In the genomic region with DNA sequence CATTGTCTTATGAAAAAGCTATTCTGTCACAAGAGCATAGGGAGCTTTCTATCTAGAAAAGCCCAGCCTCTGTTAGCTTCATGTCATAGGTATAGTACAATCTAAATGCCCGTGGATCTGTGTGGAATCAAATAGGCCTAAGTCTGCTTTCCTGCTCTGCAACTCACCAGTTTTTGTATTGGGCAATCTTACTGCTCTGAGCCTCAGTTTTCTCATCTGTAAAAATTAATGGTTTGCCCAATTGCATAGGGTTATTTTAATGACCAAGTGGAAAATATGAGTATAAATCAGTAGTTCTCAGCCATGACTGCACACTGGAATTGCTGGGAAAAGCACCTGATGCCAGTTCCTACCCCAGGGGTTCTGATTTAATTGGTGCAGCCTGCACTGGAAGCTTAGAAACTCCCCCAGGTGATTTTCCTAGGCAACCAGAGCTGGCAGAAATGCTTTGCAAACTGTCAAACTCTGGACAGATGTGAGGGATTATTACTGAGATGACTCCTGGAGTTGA, we compare ENCODE assay signal across 15 cellular contexts.
A peak's percentile ranks its signal among the peaks of the same experiment; 100 is the strongest.
DNase-seq lines count a peak whose midpoint lies in the region; ATAC-seq and TF ChIP-seq lines count a peak whose summit lies in the region.
"Had no signal": no experiment of that assay in that cellular context is flagged by ENCODE, and none has a peak within 500 bp of the region (broad histone marks: within the 10 kb centered on the region; RNA-seq: fewer than 3 reads in every experiment).

No MANE protein-coding gene starts in this region.

- no peak for ATAC-seq in GM23338
- ATAC-seq in GM21825 (IDR thresholded peaks at IDR 0.05; ENCODE audit: unreplicated experiment), result no peak
- ATAC-seq in GM18517 (IDR thresholded peaks at IDR 0.05; ENCODE audit: unreplicated experiment), result no peak
- ATAC-seq: CD8-positive, alpha-beta T cell had no signal

- H3K27ac ChIP-seq in GM23338 (ENCODE audit: low read depth), result no peak overlapping the region
- H3K27ac ChIP-seq in mesendoderm (ENCODE audit: low read depth, low read length), result no peak overlapping the region
- H3K27ac ChIP-seq: BLaER1 had no signal

- H3K18ac ChIP-seq in mesendoderm (ENCODE audit: low read length), result no peak overlapping the region

- no peaks in the 10 kb centered on the region for H3K79me1 ChIP-seq in mesendoderm (ENCODE audit: low read length)

- H3K4me2 ChIP-seq in GM23338 (0 out of 2 replicates have a peak overlapping the region, but pooled peaks have one; percentile 27), mesendoderm (ENCODE audit: low read length) (no peak overlapping the region)
- H3K4me2 ChIP-seq: BLaER1 had no signal

- H3K9me3 Mint-ChIP-seq in GM23338, result no peaks in the 10 kb centered on the region
- H3K9me3 Mint-ChIP-seq: CD8-positive, alpha-beta T cell; H9; IgD-negative memory B cell had no signal

- H3K27me3 ChIP-seq in GM23338 (ENCODE audit: insufficient read depth) (no peaks in the 10 kb centered on the region), mesendoderm (ENCODE audit: insufficient read depth, low read length, poor library complexity) (no peaks in the 10 kb centered on the region)
- H3K27me3 ChIP-seq: BLaER1 had no signal

- no peak overlapping the region for H3K9ac ChIP-seq in mesendoderm (ENCODE audit: low read length)
- H3K9ac ChIP-seq: BLaER1 had no signal

- no peaks in the 10 kb centered on the region for H3K36me3 Mint-ChIP-seq in GM23338 (ENCODE audit: low read depth)
- H3K36me3 Mint-ChIP-seq: CD8-positive, alpha-beta T cell; IgD-negative memory B cell had no signal

- TF ChIP-seq CTCF in GM23338 (conservative IDR thresholded peaks at IDR 0.05; ENCODE audit: low read depth in 2 of 2), result no peak

- no peaks in the 10 kb centered on the region for H3F3A ChIP-seq in GM23338 (replicated peaks; ENCODE audit: low read depth)

- H2BK15ac ChIP-seq in mesendoderm (replicated peaks; ENCODE audit: low read depth), result no peak overlapping the region

- H3K27ac Mint-ChIP-seq in GM23338, result no peak overlapping the region
- H3K27ac Mint-ChIP-seq: CD8-positive, alpha-beta T cell; IgD-negative memory B cell had no signal

- H4K8ac ChIP-seq in mesendoderm (ENCODE audit: low read depth, low read length), result no peak overlapping the region

- H2BK120ac ChIP-seq in mesendoderm (ENCODE audit: low read depth, low read length), result peak overlapping the region; percentile 45

- H3K4me3 Mint-ChIP-seq in GM23338, result no peak overlapping the region
- H3K4me3 Mint-ChIP-seq: CD8-positive, alpha-beta T cell; H9; IgD-negative memory B cell had no signal

- no peak overlapping the region for H2BK5ac ChIP-seq in mesendoderm (ENCODE audit: low read length)

- H3K56ac ChIP-seq in mesendoderm (ENCODE audit: low read length), result no peak overlapping the region

- H3K4ac ChIP-seq in mesendoderm (ENCODE audit: low read depth, low read length), result no peak overlapping the region

- H3K23ac ChIP-seq in mesendoderm (ENCODE audit: low read length), result no peak overlapping the region

- no CpG with 5 or more reads among the region's 1 CpG for WGBS in mesendoderm (ENCODE audit: extremely low coverage, insufficient coverage, low lambda C conversion rate)

- H3K4me1 Mint-ChIP-seq in GM23338, result peaks cover 12% of the 10 kb centered on the region

- H3K36me3 ChIP-seq in GM23338 (ENCODE audit: insufficient read depth) (no peaks in the 10 kb centered on the region), mesendoderm (ENCODE audit: control insufficient read depth, insufficient read depth, low read length) (no peaks in the 10 kb centered on the region)
- H3K36me3 ChIP-seq: BLaER1 had no signal

- no peak overlapping the region for H4K5ac ChIP-seq in mesendoderm (ENCODE audit: low read length)

- no peaks in the 10 kb centered on the region for H3K79me2 ChIP-seq in GM23338 (replicated peaks; ENCODE audit: insufficient read depth)
- no peaks in the 10 kb centered on the region for H3K79me2 ChIP-seq in mesendoderm (ENCODE audit: control insufficient read depth, insufficient read depth, low read length)

- H3K9me2 ChIP-seq in GM23338 (ENCODE audit: insufficient read depth), result no peaks in the 10 kb centered on the region; the same call in none of the 2 replicates

- H4K20me1 ChIP-seq in GM23338 (replicated peaks; ENCODE audit: insufficient read depth), result no peaks in the 10 kb centered on the region
- H4K20me1 ChIP-seq: BLaER1 had no signal

- DNase-seq in NCI-H1417 (lab: John Stamatoyannopoulos, UW), result peak in 2 of 3 experiments; percentile 35 to 69
- no peak for DNase-seq in NCI-H1417 treated with DMSO at 0.1 percent for 48 hours (lab: John Stamatoyannopoulos, UW)
- DNase-seq in GM23338 (ENCODE audit: low spot score), result no peak
- no peak for DNase-seq in mesendoderm
- DNase-seq in LoVo (ENCODE audit: low spot score), result no peak
- DNase-seq: 8988T; CD8-positive, alpha-beta T cell; DMS153; DMS79; GDM1; H9 had no signal

- peak overlapping the region; percentile 73; the same call in 1 of the 2 replicates for H2AFZ ChIP-seq in GM23338

- peaks cover 2% of the 10 kb centered on the region for H3K27me3 Mint-ChIP-seq in GM23338 (ENCODE audit: insufficient read depth, low read depth, poor library complexity)
- H3K27me3 Mint-ChIP-seq: IgD-negative memory B cell had no signal

- H3K4me3 ChIP-seq in GM23338, result no peak overlapping the region
- H3K4me3 ChIP-seq in mesendoderm (ENCODE audit: low read length), result no peak overlapping the region
- H3K4me3 ChIP-seq: BLaER1 had no signal

- no peak overlapping the region for H2AK5ac ChIP-seq in mesendoderm (ENCODE audit: low read length)

- H3K4me1 ChIP-seq in GM23338 (ENCODE audit: insufficient read depth), result peaks cover 14% of the 10 kb centered on the region
- no peaks in the 10 kb centered on the region for H3K4me1 ChIP-seq in mesendoderm (ENCODE audit: control insufficient read depth, low read depth, low read length)
- H3K4me1 ChIP-seq: BLaER1 had no signal

TF ChIP-seq in GM23338, 12 proteins besides CTCF, POLR2A, EP300 and RAD21:
- TF ChIP-seq CREB1 (CRISPR knock-in tag; IDR thresholded peaks at IDR 0.05; ENCODE audit: low read depth), result no peak
- TF ChIP-seq, protein P1, sequence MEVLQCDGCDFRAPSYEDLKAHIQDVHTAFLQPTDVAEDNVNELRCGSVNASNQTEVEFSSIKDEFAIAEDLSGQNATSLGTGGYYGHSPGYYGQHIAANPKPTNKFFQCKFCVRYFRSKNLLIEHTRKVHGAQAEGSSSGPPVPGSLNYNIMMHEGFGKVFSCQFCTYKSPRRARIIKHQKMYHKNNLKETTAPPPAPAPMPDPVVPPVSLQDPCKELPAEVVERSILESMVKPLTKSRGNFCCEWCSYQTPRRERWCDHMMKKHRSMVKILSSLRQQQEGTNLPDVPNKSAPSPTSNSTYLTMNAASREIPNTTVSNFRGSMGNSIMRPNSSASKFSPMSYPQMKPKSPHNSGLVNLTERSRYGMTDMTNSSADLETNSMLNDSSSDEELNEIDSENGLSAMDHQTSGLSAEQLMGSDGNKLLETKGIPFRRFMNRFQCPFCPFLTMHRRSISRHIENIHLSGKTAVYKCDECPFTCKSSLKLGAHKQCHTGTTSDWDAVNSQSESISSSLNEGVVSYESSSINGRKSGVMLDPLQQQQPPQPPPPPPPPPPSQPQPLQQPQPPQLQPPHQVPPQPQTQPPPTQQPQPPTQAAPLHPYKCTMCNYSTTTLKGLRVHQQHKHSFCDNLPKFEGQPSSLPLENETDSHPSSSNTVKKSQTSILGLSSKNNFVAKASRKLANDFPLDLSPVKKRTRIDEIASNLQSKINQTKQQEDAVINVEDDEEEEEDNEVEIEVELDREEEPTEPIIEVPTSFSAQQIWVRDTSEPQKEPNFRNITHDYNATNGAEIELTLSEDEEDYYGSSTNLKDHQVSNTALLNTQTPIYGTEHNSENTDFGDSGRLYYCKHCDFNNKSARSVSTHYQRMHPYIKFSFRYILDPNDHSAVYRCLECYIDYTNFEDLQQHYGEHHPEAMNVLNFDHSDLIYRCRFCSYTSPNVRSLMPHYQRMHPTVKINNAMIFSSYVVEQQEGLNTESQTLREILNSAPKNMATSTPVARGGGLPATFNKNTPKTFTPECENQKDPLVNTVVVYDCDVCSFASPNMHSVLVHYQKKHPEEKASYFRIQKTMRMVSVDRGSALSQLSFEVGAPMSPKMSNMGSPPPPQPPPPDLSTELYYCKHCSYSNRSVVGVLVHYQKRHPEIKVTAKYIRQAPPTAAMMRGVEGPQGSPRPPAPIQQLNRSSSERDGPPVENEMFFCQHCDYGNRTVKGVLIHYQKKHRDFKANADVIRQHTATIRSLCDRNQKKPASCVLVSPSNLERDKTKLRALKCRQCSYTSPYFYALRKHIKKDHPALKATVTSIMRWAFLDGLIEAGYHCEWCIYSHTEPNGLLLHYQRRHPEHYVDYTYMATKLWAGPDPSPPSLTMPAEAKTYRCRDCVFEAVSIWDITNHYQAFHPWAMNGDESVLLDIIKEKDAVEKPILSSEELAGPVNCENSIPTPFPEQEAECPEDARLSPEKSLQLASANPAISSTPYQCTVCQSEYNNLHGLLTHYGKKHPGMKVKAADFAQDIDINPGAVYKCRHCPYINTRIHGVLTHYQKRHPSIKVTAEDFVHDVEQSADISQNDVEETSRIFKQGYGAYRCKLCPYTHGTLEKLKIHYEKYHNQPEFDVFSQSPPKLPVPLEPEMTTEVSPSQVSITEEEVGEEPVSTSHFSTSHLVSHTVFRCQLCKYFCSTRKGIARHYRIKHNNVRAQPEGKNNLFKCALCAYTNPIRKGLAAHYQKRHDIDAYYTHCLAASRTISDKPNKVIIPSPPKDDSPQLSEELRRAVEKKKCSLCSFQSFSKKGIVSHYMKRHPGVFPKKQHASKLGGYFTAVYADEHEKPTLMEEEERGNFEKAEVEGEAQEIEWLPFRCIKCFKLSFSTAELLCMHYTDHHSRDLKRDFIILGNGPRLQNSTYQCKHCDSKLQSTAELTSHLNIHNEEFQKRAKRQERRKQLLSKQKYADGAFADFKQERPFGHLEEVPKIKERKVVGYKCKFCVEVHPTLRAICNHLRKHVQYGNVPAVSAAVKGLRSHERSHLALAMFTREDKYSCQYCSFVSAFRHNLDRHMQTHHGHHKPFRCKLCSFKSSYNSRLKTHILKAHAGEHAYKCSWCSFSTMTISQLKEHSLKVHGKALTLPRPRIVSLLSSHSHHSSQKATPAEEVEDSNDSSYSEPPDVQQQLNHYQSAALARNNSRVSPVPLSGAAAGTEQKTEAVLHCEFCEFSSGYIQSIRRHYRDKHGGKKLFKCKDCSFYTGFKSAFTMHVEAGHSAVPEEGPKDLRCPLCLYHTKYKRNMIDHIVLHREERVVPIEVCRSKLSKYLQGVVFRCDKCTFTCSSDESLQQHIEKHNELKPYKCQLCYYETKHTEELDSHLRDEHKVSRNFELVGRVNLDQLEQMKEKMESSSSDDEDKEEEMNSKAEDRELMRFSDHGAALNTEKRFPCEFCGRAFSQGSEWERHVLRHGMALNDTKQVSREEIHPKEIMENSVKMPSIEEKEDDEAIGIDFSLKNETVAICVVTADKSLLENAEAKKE (CRISPR knock-in tag; IDR thresholded peaks at IDR 0.05), result no peak
- TF ChIP-seq ZNF331 (CRISPR knock-in tag; IDR thresholded peaks at IDR 0.05; ENCODE audit: low read depth), result no peak
- no peak for TF ChIP-seq POLR2AphosphoS5 (IDR thresholded peaks at IDR 0.05; ENCODE audit: low read depth)
- TF ChIP-seq NANOG (IDR thresholded peaks at IDR 0.05; ENCODE audit: borderline replicate concordance), result no peak

Comparison
In these comparisons a context has a peak if more than half of its experiments do, and no peak if none do; other contexts are left out.
1. DNase-seq: peak in NCI-H1417 (2 of 3); none in NCI-H1417 treated with DMSO at 0.1 percent for 48 hours (single experiment), GM23338 (single experiment), mesendoderm (single experiment) and LoVo (single experiment).